25 cellular contexts compared by ENCODE assay signal in genomic region chr9:95742821-95743220, GRCh38.
"Had no signal": no experiment of that assay in that cellular context is flagged by ENCODE, and none has a peak within 500 bp of the region (broad histone marks: within the 10 kb centered on the region; RNA-seq: fewer than 3 reads in every experiment).

No MANE protein-coding gene starts in this region.

- H3K27ac ChIP-seq: colonic mucosa, esophagus squamous epithelium, prostate gland, thoracic aorta, tibial nerve, upper lobe of left lung had no signal

- H3K4me3 ChIP-seq: colonic mucosa, esophagus squamous epithelium, lung, mucosa of descending colon, prostate gland, skin epidermis, thoracic aorta, tibial nerve, upper lobe of left lung had no signal

- H3K36me3 Mint-ChIP-seq: memory B cell; naive B cell; natural killer cell treated with Interleukin-12 subunit alpha and Interleukin-12 subunit beta and Interleukin-15 and Interleukin-18, amount 100 ng/mL, for 72 hours; stimulated activated naive B cell treated with anti-CD40 and anti-IgM and Interleukin-4, amounts not matched to agents 10 μg/mL and 1 μg/mL and 100 μg/mL, for 72 hours had no signal

- H3K9me3 Mint-ChIP-seq: dendritic cell treated with granulocyte-macrophage colony-stimulating factor and Interleukin-4, amounts not matched to agents 40 ng/mL and 50 ng/mL, for 4 days; endodermal cell; memory B cell; naive B cell; natural killer cell treated with Interleukin-12 subunit alpha and Interleukin-12 subunit beta and Interleukin-15 and Interleukin-18, amount 100 ng/mL, for 72 hours; neural crest cell; stimulated activated naive B cell treated with anti-CD40 and anti-IgM and Interleukin-4, amounts not matched to agents 10 μg/mL and 1 μg/mL and 100 μg/mL, for 72 hours; stimulated activated naive CD8-positive, alpha-beta T cell treated with anti-CD3 and anti-CD28 coated beads, Interleukin-15, Interleukin-2, amounts not matched to agents 100 ng/mL and 50 ng/mL, for 24 hours had no signal

- H3K4me1 Mint-ChIP-seq: naive B cell had no signal

- H3K36me3 ChIP-seq: colonic mucosa, esophagus squamous epithelium, prostate gland, thoracic aorta, tibial nerve, upper lobe of left lung had no signal

- H3K27ac Mint-ChIP-seq: dendritic cell treated with granulocyte-macrophage colony-stimulating factor and Interleukin-4, amounts not matched to agents 40 ng/mL and 50 ng/mL, for 4 days; endodermal cell; memory B cell; natural killer cell treated with Interleukin-12 subunit alpha and Interleukin-12 subunit beta and Interleukin-15 and Interleukin-18, amount 100 ng/mL, for 72 hours; stimulated activated naive B cell treated with anti-CD40 and anti-IgM and Interleukin-4, amounts not matched to agents 10 μg/mL and 1 μg/mL and 100 μg/mL, for 72 hours; stimulated activated naive CD8-positive, alpha-beta T cell treated with anti-CD3 and anti-CD28 coated beads, Interleukin-15, Interleukin-2, amounts not matched to agents 100 ng/mL and 50 ng/mL, for 24 hours had no signal

- DNase-seq: colonic mucosa; effector CD8-positive, alpha-beta T cell; endodermal cell; erythroblast; esophagus squamous epithelium; hypothalamus; kidney; mucosa of descending colon; naive B cell; nucleus accumbens; right cardiac atrium; stimulated activated CD4-positive, alpha-beta T cell treated with anti-CD3 and anti-CD28 coated beads, Interleukin-15, amount 100 ng/mL, for 24 hours; stimulated activated CD4-positive, alpha-beta T cell treated with anti-CD3 and anti-CD28 coated beads, Interleukin-2, amount 100 ng/mL, for 48 hours; stimulated activated naive B cell treated with anti-CD40 and anti-IgM and Interleukin-4, amounts not matched to agents 10 μg/mL and 1 μg/mL and 100 μg/mL, for 72 hours; upper lobe of left lung had no signal

- H3K4me3 Mint-ChIP-seq: dendritic cell treated with granulocyte-macrophage colony-stimulating factor and Interleukin-4, amounts not matched to agents 40 ng/mL and 50 ng/mL, for 4 days; endodermal cell; memory B cell; naive B cell; natural killer cell treated with Interleukin-12 subunit alpha and Interleukin-12 subunit beta and Interleukin-15 and Interleukin-18, amount 100 ng/mL, for 72 hours; neural crest cell; stimulated activated naive B cell treated with anti-CD40 and anti-IgM and Interleukin-4, amounts not matched to agents 10 μg/mL and 1 μg/mL and 100 μg/mL, for 72 hours; stimulated activated naive CD8-positive, alpha-beta T cell treated with anti-CD3 and anti-CD28 coated beads, Interleukin-15, Interleukin-2, amounts not matched to agents 100 ng/mL and 50 ng/mL, for 24 hours had no signal

- H3K4me1 ChIP-seq: colonic mucosa, esophagus squamous epithelium, prostate gland, upper lobe of left lung had no signal

- H3K27me3 ChIP-seq: colonic mucosa, esophagus squamous epithelium, tibial nerve, upper lobe of left lung had no signal

- H3K9me3 ChIP-seq: colonic mucosa, esophagus squamous epithelium, mucosa of descending colon, prostate gland, thoracic aorta, tibial nerve, upper lobe of left lung had no signal
